ENCODE assay signal across 1 cellular context in the genomic region with DNA sequence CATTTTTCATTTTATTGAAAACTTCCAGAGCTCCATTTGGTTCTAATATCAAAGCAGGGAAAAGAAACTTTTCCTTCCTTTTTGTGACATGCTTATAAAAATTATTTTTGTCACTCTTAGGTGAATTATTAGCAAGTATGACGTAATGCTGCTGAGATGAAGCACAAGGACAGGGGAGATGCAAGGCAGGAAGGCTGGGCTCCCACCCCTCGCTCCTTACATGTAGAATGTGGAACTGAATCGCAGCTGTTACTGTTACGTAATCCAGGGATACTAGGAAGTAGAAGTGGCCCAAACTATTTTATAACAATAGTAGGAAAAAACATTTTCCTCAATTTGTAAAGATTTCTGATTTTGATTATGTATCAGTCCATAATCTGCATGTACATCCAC.
TF ChIP-seq lines count a peak whose summit lies in the region.

No MANE protein-coding gene starts in this region.

TF ChIP-seq in H1, 55 proteins besides CTCF, POLR2A, EP300 and RAD21:
- TF ChIP-seq CREB1 (IDR thresholded peaks at IDR 0.05) (no peak), POU5F1 (IDR thresholded peaks at IDR 0.05; ENCODE audit: low read depth, low read length) (no peak), CEBPB (IDR thresholded peaks at IDR 0.05; ENCODE audit: low read depth, low read length) (peak; percentile 58; the same call in 1 of the 2 replicates), POLR2AphosphoS5 (IDR thresholded peaks at IDR 0.05; ENCODE audit: low read depth, low read length) (no peak)
- TF ChIP-seq, protein P1, sequence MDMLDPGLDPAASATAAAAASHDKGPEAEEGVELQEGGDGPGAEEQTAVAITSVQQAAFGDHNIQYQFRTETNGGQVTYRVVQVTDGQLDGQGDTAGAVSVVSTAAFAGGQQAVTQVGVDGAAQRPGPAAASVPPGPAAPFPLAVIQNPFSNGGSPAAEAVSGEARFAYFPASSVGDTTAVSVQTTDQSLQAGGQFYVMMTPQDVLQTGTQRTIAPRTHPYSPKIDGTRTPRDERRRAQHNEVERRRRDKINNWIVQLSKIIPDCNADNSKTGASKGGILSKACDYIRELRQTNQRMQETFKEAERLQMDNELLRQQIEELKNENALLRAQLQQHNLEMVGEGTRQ (IDR thresholded peaks at IDR 0.05; ENCODE audit: low read length), result no peak
